24 cellular contexts compared by ENCODE assay signal in genomic region chr20:10495173-10495572, GRCh38.
DNase-seq lines count a peak whose midpoint lies in the region; ATAC-seq and FAIRE-seq lines count a peak whose summit lies in the region.
"Had no signal": no experiment of that assay in that cellular context is flagged by ENCODE, and none has a peak within 500 bp of the region (broad histone marks: within the 10 kb centered on the region; RNA-seq: fewer than 3 reads in every experiment).

No MANE protein-coding gene starts in this region.

- DNase-seq in GM18507 (ENCODE audit: extremely low spot score, insufficient read length, low read depth) (no peak), RCC 7860 (ENCODE audit: low spot score) (no peak), immature natural killer cell (peak; percentile 14 to 36 (median 31)), KG1 (lab: John Stamatoyannopoulos, UW) (no peak), SHP77 treated with DMSO at 0.1 percent for 48 hours (lab: John Stamatoyannopoulos, UW) (no peak)
- DNase-seq: adrenal gland; CD4-positive, CD25-positive, alpha-beta regulatory T cell; effector CD8-positive, alpha-beta T cell; EL; erythroblast; foreskin fibroblast; H9; NCI-H187; NCI-H2227 treated with DMSO at 0.1 percent for 48 hours; NCI-H774; nucleus accumbens; psoas muscle; SK-N-SH; stimulated activated CD8-positive, alpha-beta memory T cell treated with anti-CD3 and anti-CD28 coated beads, Interleukin-4, amount 100 ng/mL, for 48 hours; transverse colon had no signal

- H3K36me3 Mint-ChIP-seq in immature natural killer cell = peaks cover 0 to 8% (median 0%) of the 10 kb centered on the region in 3 donors

- ATAC-seq in GM21423 (IDR thresholded peaks at IDR 0.05; ENCODE audit: unreplicated experiment) (peak; percentile 45), HG02798 (IDR thresholded peaks at IDR 0.05; ENCODE audit: poor library complexity, unreplicated experiment) (no peak)
- ATAC-seq: psoas muscle, WTC11 had no signal

- peak overlapping the region; percentile 71 to 91 (median 78) for H3K4me3 Mint-ChIP-seq in immature natural killer cell
- H3K4me3 Mint-ChIP-seq: H9, memory B cell, WTC11 had no signal

- H3K9me3 Mint-ChIP-seq in immature natural killer cell = peaks cover 0 to 1% (median 0%) of the 10 kb centered on the region in 6 donors
- H3K9me3 Mint-ChIP-seq: CD4-positive, CD25-positive, alpha-beta regulatory T cell; memory B cell had no signal

- peak; percentile 26 for FAIRE-seq in GM18507 (lab: Jason Lieb, UNC)
- peak; percentile 20 for FAIRE-seq in RCC 7860 (lab: Jason Lieb, UNC)

- H3K27ac Mint-ChIP-seq in immature natural killer cell = peak overlapping the region; percentile 4 to 65 (median 32)
- H3K27ac Mint-ChIP-seq: memory B cell had no signal

- no peaks in the 10 kb centered on the region for H3K27me3 Mint-ChIP-seq in immature natural killer cell (ENCODE audit: low read depth in 3 of 3)
- H3K27me3 Mint-ChIP-seq: CD4-positive, CD25-positive, alpha-beta regulatory T cell; memory B cell had no signal

- H3K4me1 Mint-ChIP-seq in immature natural killer cell = peaks cover 49 to 78% of the 10 kb centered on the region in 2 donors

Comparison
In these comparisons a context has a peak if more than half of its experiments do, and no peak if none do; other contexts are left out.
1. DNase-seq: peak in immature natural killer cell (3 of 3); none in GM18507 (single experiment), RCC 7860 (single experiment), KG1 (single experiment) and SHP77 treated with DMSO at 0.1 percent for 48 hours (single experiment).